2 cellular contexts compared by ENCODE assay signal in genomic region chr12:121026274-121027045, GRCh38.
TF ChIP-seq lines count a peak whose summit lies in the region.

No MANE protein-coding gene starts in this region.

TF ChIP-seq in IMR-90, 13 proteins besides CTCF, POLR2A, EP300 and RAD21:
- TF ChIP-seq CEBPB (IDR thresholded peaks at IDR 0.05; ENCODE audit: low read depth, low read length) (peak; percentile 73), MXI1 (IDR thresholded peaks at IDR 0.05; ENCODE audit: borderline replicate concordance, low read depth, low read length) (no peak), CHD1 (IDR thresholded peaks at IDR 0.05; ENCODE audit: low read depth, low read length) (no peak), NFE2L2 (IDR thresholded peaks at IDR 0.05; ENCODE audit: low read depth, low read length) (no peak)

TF ChIP-seq in K562, 482 proteins besides CTCF, POLR2A, EP300 and RAD21 (continues in another document):
- TF ChIP-seq U2AF2 (optimal IDR thresholded peaks at IDR 0.05; ENCODE audit: low read depth, low read length) = no peak
- no peak for TF ChIP-seq RB1 (IDR thresholded peaks at IDR 0.05; ENCODE audit: low read depth)
- TF ChIP-seq ZNF316 (IDR thresholded peaks at IDR 0.05) = no peak
- TF ChIP-seq PCBP1 (IDR thresholded peaks at IDR 0.05; ENCODE audit: low read depth, low read length, poor library complexity, severe bottlenecking) = no peak
- TF ChIP-seq CEBPB (tag; IDR thresholded peaks at IDR 0.05) = peak; percentile 98
- TF ChIP-seq TCF15 (CRISPR knock-in tag; IDR thresholded peaks at IDR 0.05) = no peak
- no peak for TF ChIP-seq SMARCA5 (IDR thresholded peaks at IDR 0.05)
- TF ChIP-seq KDM1A (IDR thresholded peaks at IDR 0.05) = peak in 1 of 2 experiments; percentile 57; a peak in 2 of 4 replicates
- no peak for TF ChIP-seq CHD1 (IDR thresholded peaks at IDR 0.05; ENCODE audit: low read length)
- TF ChIP-seq PPARD (CRISPR knock-in tag; IDR thresholded peaks at IDR 0.05) = no peak
- TF ChIP-seq FOXA3 (CRISPR knock-in tag; conservative IDR thresholded peaks at IDR 0.05 in 1 of 2, IDR thresholded peaks at IDR 0.05 in 1 of 2) = no peak; a peak in 1 of 4 replicates
- TF ChIP-seq SOX6 (IDR thresholded peaks at IDR 0.05) = peak; percentile 87
- no peak for TF ChIP-seq CHAMP1 (IDR thresholded peaks at IDR 0.05)
- no peak for TF ChIP-seq SRSF3 (IDR thresholded peaks at IDR 0.05; ENCODE audit: insufficient read depth, low read length)
- no peak for TF ChIP-seq PTRF (tag; IDR thresholded peaks at IDR 0.05)
- TF ChIP-seq NR1H2 (CRISPR knock-in tag; IDR thresholded peaks at IDR 0.05) = no peak
- no peak for TF ChIP-seq ZNF592 (IDR thresholded peaks at IDR 0.05)
- TF ChIP-seq PML (IDR thresholded peaks at IDR 0.05; ENCODE audit: low read length) = no peak
- TF ChIP-seq TEAD4 (IDR thresholded peaks at IDR 0.05; ENCODE audit: low read length) = no peak
- TF ChIP-seq TEAD4 (CRISPR knock-in tag; IDR thresholded peaks at IDR 0.05; ENCODE audit: borderline replicate concordance) = no peak
- TF ChIP-seq PREB (CRISPR knock-in tag; IDR thresholded peaks at IDR 0.05) = no peak
- TF ChIP-seq ZNF384 (IDR thresholded peaks at IDR 0.05; ENCODE audit: low read depth, low read length) = peak; percentile 70
- TF ChIP-seq RUNX1 (IDR thresholded peaks at IDR 0.05; ENCODE audit: low read depth) = no peak
- TF ChIP-seq NEUROD1 (IDR thresholded peaks at IDR 0.05; ENCODE audit: borderline replicate concordance, low read depth, low read length, partially characterized antibody) = no peak
- TF ChIP-seq ZNF584 (CRISPR knock-in tag; IDR thresholded peaks at IDR 0.05; ENCODE audit: low read depth) = no peak
- TF ChIP-seq CBFA2T3 (IDR thresholded peaks at IDR 0.05) = peak; percentile 61
- TF ChIP-seq MTA1 (IDR thresholded peaks at IDR 0.05; ENCODE audit: borderline replicate concordance) = peak; percentile 37; the same call in 1 of the 2 replicates
- TF ChIP-seq HIVEP1 (CRISPR knock-in tag; IDR thresholded peaks at IDR 0.05) = no peak
- no peak for TF ChIP-seq ZC3H4 (CRISPR knock-in tag; IDR thresholded peaks at IDR 0.05; ENCODE audit: borderline replicate concordance)
- TF ChIP-seq BRD4 (IDR thresholded peaks at IDR 0.05) = no peak
- TF ChIP-seq ETV5 (CRISPR knock-in tag; IDR thresholded peaks at IDR 0.05; ENCODE audit: low read depth) = no peak
- TF ChIP-seq VEZF1 (CRISPR knock-in tag; IDR thresholded peaks at IDR 0.05) = peak; percentile 25; the same call in 1 of the 2 replicates
- TF ChIP-seq HDAC2 (IDR thresholded peaks at IDR 0.05) = peak; percentile 41; the same call in 1 of the 2 replicates
- peak; percentile 35; the same call in 1 of the 2 replicates for TF ChIP-seq PKNOX1 (IDR thresholded peaks at IDR 0.05)
- TF ChIP-seq TCFL5 (CRISPR knock-in tag; conservative IDR thresholded peaks at IDR 0.05) = no peak
- no peak for TF ChIP-seq CREBBP (IDR thresholded peaks at IDR 0.05; ENCODE audit: low read depth, low read length)
- TF ChIP-seq ZNF445 (CRISPR knock-in tag; IDR thresholded peaks at IDR 0.05; ENCODE audit: low read depth) = no peak
- TF ChIP-seq CXXC5 (CRISPR knock-in tag; IDR thresholded peaks at IDR 0.05) = 0 out of 2 replicates have a peak, but pooled peaks have one; percentile 6
- no peak for TF ChIP-seq MTF1 (CRISPR knock-in tag; IDR thresholded peaks at IDR 0.05; ENCODE audit: borderline replicate concordance)
- no peak for TF ChIP-seq NR2C1 (IDR thresholded peaks at IDR 0.05)
- TF ChIP-seq NR2C1 (tag; IDR thresholded peaks at IDR 0.05) = no peak
- no peak for TF ChIP-seq HNRNPK (IDR thresholded peaks at IDR 0.05; ENCODE audit: low read depth, low read length, poor library complexity, severe bottlenecking)
- no peak for TF ChIP-seq MLX (CRISPR knock-in tag; conservative IDR thresholded peaks at IDR 0.05)
- 0 out of 2 replicates have a peak, but pooled peaks have one; percentile 54 for TF ChIP-seq ZNF766 (CRISPR knock-in tag; conservative IDR thresholded peaks at IDR 0.05)
- no peak for TF ChIP-seq CBX2 (IDR thresholded peaks at IDR 0.05; ENCODE audit: insufficient read depth, low read length, poor library complexity, severe bottlenecking)
- no peak for TF ChIP-seq TSHZ1 (CRISPR knock-in tag; IDR thresholded peaks at IDR 0.05)
- no peak for TF ChIP-seq NCOA1 (IDR thresholded peaks at IDR 0.05; ENCODE audit: low read depth)
- peak; percentile 73 for TF ChIP-seq CEBPG (CRISPR knock-in tag; IDR thresholded peaks at IDR 0.05)
- TF ChIP-seq CEBPG (tag; conservative IDR thresholded peaks at IDR 0.05 in 1 of 2, IDR thresholded peaks at IDR 0.05 in 1 of 2) = peak; percentile 78 to 95
- TF ChIP-seq ZSCAN29 (IDR thresholded peaks at IDR 0.05) = no peak
- TF ChIP-seq SAFB (IDR thresholded peaks at IDR 0.05; ENCODE audit: borderline replicate concordance, low read depth, low read length) = no peak
- no peak for TF ChIP-seq MTA2 (IDR thresholded peaks at IDR 0.05; ENCODE audit: low read depth)
- no peak for TF ChIP-seq ZNF408 (CRISPR knock-in tag; IDR thresholded peaks at IDR 0.05; ENCODE audit: low read depth)
- no peak for TF ChIP-seq TCF7L2 (IDR thresholded peaks at IDR 0.05; ENCODE audit: low read depth, low read length)
- no peak for TF ChIP-seq BACH1 (tag; IDR thresholded peaks at IDR 0.05)
- 0 out of 2 replicates have a peak, but pooled peaks have one; percentile 17 for TF ChIP-seq SMAD4 (CRISPR knock-in tag; conservative IDR thresholded peaks at IDR 0.05)
